In genomic region chr10:4607681-4608080, GRCh38 we compare ENCODE assay signal across 21 cellular contexts.
"Had no signal": no experiment of that assay in that cellular context is flagged by ENCODE, and none has a peak within 500 bp of the region (broad histone marks: within the 10 kb centered on the region; RNA-seq: fewer than 3 reads in every experiment).

No MANE protein-coding gene starts in this region.

- H3K4me3 ChIP-seq: esophagus muscularis mucosa, left ventricle myocardium inferior, lung, psoas muscle, spleen, testis, transverse colon had no signal

- H3K36me3 Mint-ChIP-seq: naive thymus-derived CD4-positive, alpha-beta T cell; stimulated activated memory B cell treated with anti-CD40 and anti-IgM and Interleukin-4, amounts not matched to agents 10 μg/mL and 1 μg/mL and 100 μg/mL, for 72 hours had no signal

- H3K27ac ChIP-seq: epithelial cell of prostate, esophagus muscularis mucosa, foreskin keratinocyte, left ventricle myocardium inferior, neutrophil, psoas muscle, spleen, testis, transverse colon had no signal

- H3K27ac Mint-ChIP-seq: dendritic cell treated with granulocyte-macrophage colony-stimulating factor and Interleukin-4, amounts not matched to agents 40 ng/mL and 50 ng/mL, for 4 days; effector memory CD8-positive, alpha-beta T cell; naive thymus-derived CD4-positive, alpha-beta T cell; stimulated activated memory B cell treated with anti-CD40 and anti-IgM and Interleukin-4, amounts not matched to agents 10 μg/mL and 1 μg/mL and 100 μg/mL, for 72 hours had no signal

- H3K4me1 Mint-ChIP-seq: naive thymus-derived CD4-positive, alpha-beta T cell; stimulated activated memory B cell treated with anti-CD40 and anti-IgM and Interleukin-4, amounts not matched to agents 10 μg/mL and 1 μg/mL and 100 μg/mL, for 72 hours; stimulated activated naive CD8-positive, alpha-beta T cell treated with anti-CD3 and anti-CD28 coated beads, Interleukin-15, amount 100 ng/mL, for 72 hours had no signal

- H3K9me3 Mint-ChIP-seq: effector memory CD8-positive, alpha-beta T cell; naive thymus-derived CD4-positive, alpha-beta T cell; stimulated activated memory B cell treated with anti-CD40 and anti-IgM and Interleukin-4, amounts not matched to agents 10 μg/mL and 1 μg/mL and 100 μg/mL, for 72 hours; stimulated activated naive CD8-positive, alpha-beta T cell treated with anti-CD3 and anti-CD28 coated beads, Interleukin-15, amount 100 ng/mL, for 72 hours had no signal

- DNase-seq: effector memory CD8-positive, alpha-beta T cell; foreskin keratinocyte; kidney; left cardiac atrium; left ventricle myocardium inferior; naive thymus-derived CD4-positive, alpha-beta T cell; psoas muscle; spleen; stimulated activated CD4-positive, alpha-beta T cell treated with anti-CD3 and anti-CD28 coated beads, Interleukin-15, amount 100 ng/mL, for 24 hours; stimulated activated CD4-positive, alpha-beta T cell treated with anti-CD3 and anti-CD28 coated beads, Interleukin-1b, Interleukin-23, amount 100 ng/mL, for 48 hours; stimulated activated CD4-positive, alpha-beta T cell treated with anti-CD3 and anti-CD28 coated beads, Interleukin-4, amount 100 ng/mL, for 24 hours; stimulated activated naive CD8-positive, alpha-beta T cell treated with anti-CD3 and anti-CD28 coated beads, Interleukin-15, amount 100 ng/mL, for 72 hours; testis; transverse colon had no signal

- ATAC-seq: effector memory CD8-positive, alpha-beta T cell; foreskin keratinocyte; left cardiac atrium; naive thymus-derived CD4-positive, alpha-beta T cell; psoas muscle; sciatic nerve; stimulated activated memory B cell treated with anti-CD40 and anti-IgM and Interleukin-4, amounts not matched to agents 10 μg/mL and 1 μg/mL and 100 μg/mL, for 72 hours; stimulated activated naive CD8-positive, alpha-beta T cell treated with anti-CD3 and anti-CD28 coated beads, Interleukin-15, amount 100 ng/mL, for 72 hours had no signal

- H3K27me3 Mint-ChIP-seq: stimulated activated naive CD8-positive, alpha-beta T cell treated with anti-CD3 and anti-CD28 coated beads, Interleukin-15, amount 100 ng/mL, for 72 hours had no signal

- H3K4me3 Mint-ChIP-seq: dendritic cell treated with granulocyte-macrophage colony-stimulating factor and Interleukin-4, amounts not matched to agents 40 ng/mL and 50 ng/mL, for 4 days; effector memory CD8-positive, alpha-beta T cell; naive thymus-derived CD4-positive, alpha-beta T cell; stimulated activated memory B cell treated with anti-CD40 and anti-IgM and Interleukin-4, amounts not matched to agents 10 μg/mL and 1 μg/mL and 100 μg/mL, for 72 hours; stimulated activated naive CD8-positive, alpha-beta T cell treated with anti-CD3 and anti-CD28 coated beads, Interleukin-15, amount 100 ng/mL, for 72 hours had no signal

- H3K36me3 ChIP-seq: esophagus muscularis mucosa, left ventricle myocardium inferior, neutrophil, spleen, transverse colon had no signal

- H3K27me3 ChIP-seq: esophagus muscularis mucosa, foreskin keratinocyte, neutrophil, spleen, testis, transverse colon had no signal

- H3K9me3 ChIP-seq: esophagus muscularis mucosa, neutrophil, psoas muscle, spleen, testis, transverse colon had no signal

- H3K4me1 ChIP-seq: esophagus muscularis mucosa, foreskin keratinocyte, left ventricle myocardium inferior, psoas muscle, spleen, testis, transverse colon had no signal
